ENCODE assay signal across 1 cellular context in the genomic region with DNA sequence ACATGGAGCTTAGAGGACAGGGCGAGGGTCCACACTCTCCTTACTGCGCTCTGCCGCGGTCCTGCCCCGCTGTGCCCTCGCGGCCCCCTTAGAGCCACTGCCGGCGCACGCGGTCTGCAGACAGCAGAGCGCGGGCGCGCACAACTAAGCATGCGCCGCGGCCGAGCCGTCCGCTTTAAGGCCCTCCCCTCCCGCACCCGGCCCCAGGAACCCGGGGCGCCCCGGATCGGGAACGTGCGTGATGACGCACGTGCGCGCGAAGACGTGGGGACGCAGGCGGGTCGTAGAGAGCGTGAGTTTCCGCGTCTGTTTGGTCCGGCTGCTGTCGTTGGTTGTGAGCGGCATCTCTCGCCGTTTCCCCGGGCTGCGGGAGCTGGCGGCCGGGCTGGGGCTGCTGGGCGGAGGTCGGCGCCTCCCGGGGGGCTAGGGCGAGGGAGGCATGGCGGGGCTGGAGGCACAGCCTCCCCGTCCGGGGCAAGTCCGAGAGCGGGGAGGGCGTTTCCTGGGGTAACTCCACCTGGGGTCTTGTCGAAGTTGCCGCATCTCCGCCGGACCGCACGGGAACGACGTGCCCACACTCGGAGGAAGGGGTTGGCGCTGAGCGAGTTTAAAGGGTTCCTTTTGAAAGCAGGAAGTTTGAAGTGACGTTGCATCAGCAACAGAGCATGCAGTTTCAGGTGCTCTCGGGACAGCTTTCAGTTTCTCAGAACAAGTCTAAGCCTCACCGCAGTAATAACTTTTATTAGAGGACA.
A peak's percentile ranks its signal among the peaks of the same experiment; 100 is the strongest.
TF ChIP-seq lines count a peak whose summit lies in the region.

A gene with protein sequence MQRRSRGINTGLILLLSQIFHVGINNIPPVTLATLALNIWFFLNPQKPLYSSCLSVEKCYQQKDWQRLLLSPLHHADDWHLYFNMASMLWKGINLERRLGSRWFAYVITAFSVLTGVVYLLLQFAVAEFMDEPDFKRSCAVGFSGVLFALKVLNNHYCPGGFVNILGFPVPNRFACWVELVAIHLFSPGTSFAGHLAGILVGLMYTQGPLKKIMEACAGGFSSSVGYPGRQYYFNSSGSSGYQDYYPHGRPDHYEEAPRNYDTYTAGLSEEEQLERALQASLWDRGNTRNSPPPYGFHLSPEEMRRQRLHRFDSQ (plus strand): TSS at position 259 of the 752 bp plus-strand sequence. CDS start 28,640 bp downstream, outside the sequence.

TF ChIP-seq in WTC11, 78 proteins besides CTCF, POLR2A, EP300 and RAD21 (continued from another document):
- TF ChIP-seq NR3C1 (CRISPR knock-in tag; conservative IDR thresholded peaks at IDR 0.05; ENCODE audit: low read depth) (peak; percentile 98), RELA (CRISPR knock-in tag; IDR thresholded peaks at IDR 0.05; ENCODE audit: borderline replicate concordance) (peak; percentile 98), CREM (CRISPR knock-in tag; IDR thresholded peaks at IDR 0.05) (peak; percentile 92), PRRX2 (CRISPR knock-in tag; IDR thresholded peaks at IDR 0.05) (no peak)
- TF ChIP-seq, protein P1, sequence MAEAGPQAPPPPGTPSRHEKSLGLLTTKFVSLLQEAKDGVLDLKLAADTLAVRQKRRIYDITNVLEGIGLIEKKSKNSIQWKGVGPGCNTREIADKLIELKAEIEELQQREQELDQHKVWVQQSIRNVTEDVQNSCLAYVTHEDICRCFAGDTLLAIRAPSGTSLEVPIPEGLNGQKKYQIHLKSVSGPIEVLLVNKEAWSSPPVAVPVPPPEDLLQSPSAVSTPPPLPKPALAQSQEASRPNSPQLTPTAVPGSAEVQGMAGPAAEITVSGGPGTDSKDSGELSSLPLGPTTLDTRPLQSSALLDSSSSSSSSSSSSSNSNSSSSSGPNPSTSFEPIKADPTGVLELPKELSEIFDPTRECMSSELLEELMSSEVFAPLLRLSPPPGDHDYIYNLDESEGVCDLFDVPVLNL (CRISPR knock-in tag; IDR thresholded peaks at IDR 0.05; ENCODE audit: borderline replicate concordance, low read depth): peak; percentile 86
